8 cellular contexts compared by ENCODE assay signal in genomic region chr21:43810505-43811261, GRCh38. TPM values are rescaled to one million over a fixed set of nuclear protein-coding genes. Genes with fewer than 3 reads are reported as not detected.
A peak's percentile ranks its signal among the peaks of the same experiment; 100 is the strongest.
DNase-seq lines count a peak whose midpoint lies in the region; ATAC-seq lines count a peak whose summit lies in the region.

No MANE protein-coding gene starts in this region.

- WGBS in aorta, 2 donors = 19 to 20% methylated on average over 23 of the region's 23 CpGs

- no peak overlapping the region for H3K27ac ChIP-seq in rectal smooth muscle tissue (ENCODE audit: low read depth, low read length)
- H3K27ac ChIP-seq in aorta (ENCODE audit: low read depth in 1 of 2, low read length in 2 of 2) = no peak overlapping the region

- peak; percentile 95 for ATAC-seq in activated naive CD8-positive, alpha-beta T cell treated with anti-CD3 and anti-CD28 coated beads, Interleukin-2, amount 10 ng/mL, durations not matched to agents 7 days and 5 days (ENCODE audit: low read depth)
- peak; percentile 85 for ATAC-seq in aorta (ENCODE audit: low FRiP score)

- H3K4me1 ChIP-seq in rectal smooth muscle tissue (ENCODE audit: control insufficient read depth, insufficient read depth, low read length) = no peaks in the 10 kb centered on the region
- no peaks in the 10 kb centered on the region for H3K4me1 ChIP-seq in aorta (ENCODE audit: control insufficient read depth in 1 of 2, insufficient read depth in 2 of 2, low read length in 2 of 2)

- peak overlapping the region; percentile 30 for H3K4me3 Mint-ChIP-seq in activated naive CD8-positive, alpha-beta T cell treated with anti-CD3 and anti-CD28 coated beads, Interleukin-2, amount 10 ng/mL, durations not matched to agents 7 days and 5 days

- no peaks in the 10 kb centered on the region for H3K9me3 ChIP-seq in aorta (ENCODE audit: control insufficient read depth, low read length)

- H3K9me3 Mint-ChIP-seq in activated naive CD8-positive, alpha-beta T cell treated with anti-CD3 and anti-CD28 coated beads, Interleukin-2, amount 10 ng/mL, durations not matched to agents 7 days and 5 days = no peaks in the 10 kb centered on the region

- H3K36me3 ChIP-seq in rectal smooth muscle tissue (ENCODE audit: control insufficient read depth, insufficient read depth, low read length) = no peaks in the 10 kb centered on the region
- no peaks in the 10 kb centered on the region for H3K36me3 ChIP-seq in aorta (ENCODE audit: control insufficient read depth in 1 of 2, insufficient read depth in 2 of 2, low read length in 1 of 2)

- peak overlapping the region; percentile 42 for H3K4me3 ChIP-seq in rectal smooth muscle tissue (ENCODE audit: low read length)
- H3K4me3 ChIP-seq in aorta (ENCODE audit: low read length in 2 of 2) = no peak overlapping the region

- H3K36me3 Mint-ChIP-seq in activated naive CD8-positive, alpha-beta T cell treated with anti-CD3 and anti-CD28 coated beads, Interleukin-2, amount 10 ng/mL, durations not matched to agents 7 days and 5 days = no peaks in the 10 kb centered on the region

- no peak overlapping the region for H3K9ac ChIP-seq in rectal smooth muscle tissue (ENCODE audit: low read length)

- POLR2A ChIA-PET in activated naive CD8-positive, alpha-beta T cell treated with anti-CD3 and anti-CD28 coated beads, Interleukin-2, amount 10 ng/mL, durations not matched to agents 7 days and 5 days (lab: Charles Lee) = interaction anchor here (0.6 to 0.8 kb wide), 2 partner anchors 108 to 165 kb away, joined by 4 to 6 read pairs; no protein-coding TSS in a partner anchor

- no peaks in the 10 kb centered on the region for H3K27me3 ChIP-seq in rectal smooth muscle tissue (ENCODE audit: control insufficient read depth, insufficient read depth, low read length)
- H3K27me3 ChIP-seq in aorta (ENCODE audit: control insufficient read depth in 1 of 2, insufficient read depth in 2 of 2, low read length in 1 of 2) = no peaks in the 10 kb centered on the region

- intact Hi-C loops in cardiac septum (cut with DNase I) = loop anchor here (1.0 kb wide), 2 partner anchors 129 to 165 kb away; no protein-coding TSS in a partner anchor
- intact Hi-C loops in aorta (cut with DNase I) = no loop called here

- DNase-seq in DMS153 (lab: John Stamatoyannopoulos, UW) = peak; percentile 61
- DNase-seq in GOT3 (lab: John Stamatoyannopoulos, UW) = peak; percentile 54
- peak; percentile 50 for DNase-seq in NCI-H1092 treated with DMSO at 0.1 percent for 48 hours (lab: John Stamatoyannopoulos, UW)
- peak; percentile 77 for DNase-seq in T follicular helper cell (ENCODE audit: low read depth)
- peak; percentile 98 for DNase-seq in activated naive CD8-positive, alpha-beta T cell treated with anti-CD3 and anti-CD28 coated beads, Interleukin-2, amount 10 ng/mL, durations not matched to agents 7 days and 5 days
- DNase-seq in cardiac septum (ENCODE audit: low spot score) = peak; percentile 90
- peak; percentile 93 to 94 for DNase-seq in aorta

- H3K4me1 Mint-ChIP-seq in activated naive CD8-positive, alpha-beta T cell treated with anti-CD3 and anti-CD28 coated beads, Interleukin-2, amount 10 ng/mL, durations not matched to agents 7 days and 5 days = peaks cover 11% of the 10 kb centered on the region

- H3K27me3 Mint-ChIP-seq in activated naive CD8-positive, alpha-beta T cell treated with anti-CD3 and anti-CD28 coated beads, Interleukin-2, amount 10 ng/mL, durations not matched to agents 7 days and 5 days = no peaks in the 10 kb centered on the region

- peak overlapping the region; percentile 77 for H3K27ac Mint-ChIP-seq in activated naive CD8-positive, alpha-beta T cell treated with anti-CD3 and anti-CD28 coated beads, Interleukin-2, amount 10 ng/mL, durations not matched to agents 7 days and 5 days

RNA-seq across cellular contexts. Expression of gene RRP1, which starts 21.3 kb away (rescaled TPM):
- 10 to 100 TPM; 28.1 to 28.6 TPM for total RNA-seq in activated naive CD8-positive, alpha-beta T cell treated with anti-CD3 and anti-CD28 coated beads, Interleukin-2, amount 10 ng/mL, durations not matched to agents 7 days and 5 days
- 10.3 TPM for total RNA-seq in cardiac septum
- total RNA-seq in aorta = 10 to 100 TPM; 17.5 to 18.1 TPM
- 10 to 100 TPM in 1 of 2 donors, 1 to 10 TPM in 1; 4.4 to 17.9 TPM for polyA plus RNA-seq in aorta

RNA-seq across cellular contexts. Expression of gene CSTB, which starts 34.6 kb away (rescaled TPM):
- 10 to 100 TPM; 59.5 to 60.2 TPM for total RNA-seq in activated naive CD8-positive, alpha-beta T cell treated with anti-CD3 and anti-CD28 coated beads, Interleukin-2, amount 10 ng/mL, durations not matched to agents 7 days and 5 days
- total RNA-seq in cardiac septum (34.6 TPM), aorta (10 to 100 TPM; 30.3 to 44.3 TPM)
- 10 to 100 TPM; 44.6 to 71.6 TPM for polyA plus RNA-seq in aorta

RNA-seq across cellular contexts. Expression of gene AGPAT3, which starts 54.3 kb away (rescaled TPM):
- 10 to 100 TPM; 75.4 to 76.3 TPM for total RNA-seq in activated naive CD8-positive, alpha-beta T cell treated with anti-CD3 and anti-CD28 coated beads, Interleukin-2, amount 10 ng/mL, durations not matched to agents 7 days and 5 days
- total RNA-seq in cardiac septum (51.5 TPM), aorta (10 to 100 TPM; 36.0 to 45.5 TPM)
- polyA plus RNA-seq in aorta = 10 to 100 TPM in 1 of 2 donors, 1 to 10 TPM in 1; 8.3 to 11.4 TPM
